ENCODE assay signal across 14 cellular contexts in the genomic region with DNA sequence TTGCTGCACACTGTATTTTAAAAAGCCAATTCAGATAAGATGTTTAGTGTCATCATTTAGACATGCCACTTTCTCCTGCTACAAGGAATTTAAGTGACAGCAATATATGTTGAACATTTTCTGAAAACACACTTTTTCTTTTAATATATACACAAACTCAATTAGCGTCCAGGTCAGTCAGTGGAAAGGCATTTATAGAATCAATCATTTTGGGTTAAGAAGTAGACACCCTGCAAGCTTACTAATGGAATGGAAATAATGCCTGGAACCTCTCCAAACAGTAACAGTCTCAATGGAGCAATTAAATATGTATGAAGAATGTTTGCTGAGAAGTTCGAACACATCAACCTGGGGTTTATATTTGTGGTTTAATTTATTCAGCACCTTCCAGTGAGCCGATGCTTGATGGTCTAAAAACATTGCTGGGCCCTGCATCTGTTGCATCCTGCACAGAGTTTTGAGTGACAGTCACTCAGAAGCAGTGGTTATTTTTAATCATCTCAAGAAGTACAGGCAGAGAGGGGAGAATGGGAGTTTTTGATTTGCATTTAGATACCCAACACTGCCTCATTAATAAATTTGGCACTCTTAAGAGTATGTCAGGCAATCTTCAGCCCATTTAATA.
"Had no signal": no experiment of that assay in that cellular context is flagged by ENCODE, and none has a peak within 500 bp of the region (broad histone marks: within the 10 kb centered on the region; RNA-seq: fewer than 3 reads in every experiment).

No MANE protein-coding gene starts in this region.

- H3K36me3 ChIP-seq: prostate gland, right lobe of liver had no signal

- DNase-seq: activated CD4-positive, alpha-beta T cell treated with anti-CD3 and anti-CD28 coated beads, Interleukin-2, amount 10 ng/mL, durations not matched to agents 7 days and 5 days; activated CD4-positive, CD25-positive, alpha-beta regulatory T cell; activated CD8-positive, alpha-beta memory T cell treated with anti-CD3 and anti-CD28 coated beads for 24 hours; activated naive CD8-positive, alpha-beta T cell treated with anti-CD3 and anti-CD28 coated beads, Interleukin-2, amount 10 ng/mL, durations not matched to agents 7 days and 5 days; effector memory CD4-positive, alpha-beta T cell; head of caudate nucleus; immature natural killer cell; right lobe of liver; stimulated activated naive CD8-positive, alpha-beta T cell treated with anti-CD3 and anti-CD28 coated beads, Interleukin-15, Interleukin-2, amounts not matched to agents 100 U/mL and 50 U/mL, for 24 hours; trophoblast cell had no signal

- H3K27ac Mint-ChIP-seq: activated CD4-positive, alpha-beta T cell treated with anti-CD3 and anti-CD28 coated beads, Interleukin-2, amount 10 ng/mL, durations not matched to agents 7 days and 5 days; activated naive CD8-positive, alpha-beta T cell treated with anti-CD3 and anti-CD28 coated beads, Interleukin-2, amount 10 ng/mL, durations not matched to agents 7 days and 5 days; dendritic cell treated with granulocyte-macrophage colony-stimulating factor and Interleukin-4, amounts not matched to agents 40 ng/mL and 50 ng/mL, for 4 days; immature natural killer cell; nephron had no signal

- H3K36me3 Mint-ChIP-seq: activated naive CD8-positive, alpha-beta T cell treated with anti-CD3 and anti-CD28 coated beads, Interleukin-2, amount 10 ng/mL, durations not matched to agents 7 days and 5 days had no signal

- H3K4me1 ChIP-seq: prostate gland, right lobe of liver had no signal

- H3K27me3 ChIP-seq: right lobe of liver had no signal

- H3K4me3 Mint-ChIP-seq: activated CD4-positive, alpha-beta T cell treated with anti-CD3 and anti-CD28 coated beads, Interleukin-2, amount 10 ng/mL, durations not matched to agents 7 days and 5 days; activated naive CD8-positive, alpha-beta T cell treated with anti-CD3 and anti-CD28 coated beads, Interleukin-2, amount 10 ng/mL, durations not matched to agents 7 days and 5 days; dendritic cell treated with granulocyte-macrophage colony-stimulating factor and Interleukin-4, amounts not matched to agents 40 ng/mL and 50 ng/mL, for 4 days; immature natural killer cell; nephron had no signal

- FAIRE-seq: bronchial epithelial cell had no signal

- H3K27me3 Mint-ChIP-seq: activated CD4-positive, alpha-beta T cell treated with anti-CD3 and anti-CD28 coated beads, Interleukin-2, amount 10 ng/mL, durations not matched to agents 7 days and 5 days; activated naive CD8-positive, alpha-beta T cell treated with anti-CD3 and anti-CD28 coated beads, Interleukin-2, amount 10 ng/mL, durations not matched to agents 7 days and 5 days; dendritic cell treated with granulocyte-macrophage colony-stimulating factor and Interleukin-4, amounts not matched to agents 40 ng/mL and 50 ng/mL, for 4 days had no signal

- H3K4me3 ChIP-seq: prostate gland, right lobe of liver had no signal

- H3K27ac ChIP-seq: prostate gland, right lobe of liver had no signal

- ATAC-seq: right lobe of liver; stimulated activated naive CD8-positive, alpha-beta T cell treated with anti-CD3 and anti-CD28 coated beads, Interleukin-15, Interleukin-2, amounts not matched to agents 100 U/mL and 50 U/mL, for 24 hours had no signal

- H3K4me1 Mint-ChIP-seq: activated CD4-positive, alpha-beta T cell treated with anti-CD3 and anti-CD28 coated beads, Interleukin-2, amount 10 ng/mL, durations not matched to agents 7 days and 5 days; activated naive CD8-positive, alpha-beta T cell treated with anti-CD3 and anti-CD28 coated beads, Interleukin-2, amount 10 ng/mL, durations not matched to agents 7 days and 5 days; immature natural killer cell; nephron had no signal

- H3K9me3 ChIP-seq: prostate gland, right lobe of liver had no signal
